Comparison of ENCODE assay signal across 27 cellular contexts in the genomic region with DNA sequence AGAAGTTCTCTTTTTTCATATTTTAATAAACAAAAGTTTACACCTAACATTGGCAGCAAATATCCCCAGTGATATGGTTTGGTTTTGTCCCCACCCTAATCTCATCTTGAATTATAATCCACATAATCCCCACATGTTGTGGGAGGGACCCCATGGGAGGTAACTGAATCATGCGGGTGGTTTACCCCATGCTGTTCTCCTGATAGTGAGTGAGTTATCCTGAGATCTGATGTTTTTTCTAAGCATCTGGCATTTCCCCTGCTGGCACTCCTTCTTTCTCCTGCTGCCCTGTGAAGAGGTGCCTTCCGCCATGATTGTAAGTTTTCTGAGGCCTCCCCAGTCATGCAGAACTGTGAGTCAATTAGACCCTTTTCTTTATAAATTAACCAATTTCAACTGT.
"Had no signal": no experiment of that assay in that cellular context is flagged by ENCODE, and none has a peak within 500 bp of the region (broad histone marks: within the 10 kb centered on the region; RNA-seq: fewer than 3 reads in every experiment).

No MANE protein-coding gene starts in this region.

- H3K36me3 ChIP-seq: neural progenitor cell, ovary, right lobe of liver, sigmoid colon, stomach, thoracic aorta, thyroid gland, tibial nerve, upper lobe of left lung, vagina had no signal

- H3K4me3 ChIP-seq: neural progenitor cell, ovary, psoas muscle, right lobe of liver, sigmoid colon, stomach, thoracic aorta, thyroid gland, tibial nerve, upper lobe of left lung, vagina had no signal

- H3K27me3 Mint-ChIP-seq: progenitor cell of endocrine pancreas; stimulated activated naive B cell treated with anti-CD40 and anti-IgM and Interleukin-4, amounts not matched to agents 10 μg/mL and 1 μg/mL and 100 μg/mL, for 72 hours; stimulated activated naive CD8-positive, alpha-beta T cell treated with anti-CD3 and anti-CD28 coated beads, Interleukin-15, Interleukin-2, amounts not matched to agents 100 ng/mL and 50 ng/mL, for 24 hours had no signal

- H3K4me1 ChIP-seq: neural progenitor cell, parathyroid adenoma, psoas muscle, right lobe of liver, sigmoid colon, stomach, thyroid gland, tibial nerve, upper lobe of left lung, vagina had no signal

- H3K27me3 ChIP-seq: neural progenitor cell, ovary, right lobe of liver, sigmoid colon, stomach, thyroid gland, tibial nerve, upper lobe of left lung, vagina had no signal

- H3K4me2 ChIP-seq: neural progenitor cell had no signal

- DNase-seq: occipital lobe; ovary; posterior cingulate gyrus; psoas muscle; right cardiac atrium; right lobe of liver; sigmoid colon; small intestine; stimulated activated CD4-positive, alpha-beta T cell treated with anti-CD3 and anti-CD28 coated beads, Interleukin-15, amount 100 ng/mL, for 24 hours; stimulated activated CD4-positive, alpha-beta T cell treated with anti-CD3 and anti-CD28 coated beads, Interleukin-2, amount 100 ng/mL, for 24 hours; stimulated activated CD4-positive, alpha-beta T cell treated with anti-CD3 and anti-CD28 coated beads, Interleukin-2, amount 100 ng/mL, for 48 hours; stimulated activated CD4-positive, alpha-beta T cell treated with anti-CD3 and anti-CD28 coated beads, Interleukin-4, amount 100 ng/mL, for 24 hours; stimulated activated naive B cell treated with anti-CD40 and anti-IgM and Interleukin-4, amounts not matched to agents 10 μg/mL and 1 μg/mL and 100 μg/mL, for 72 hours; stimulated activated naive CD4-positive, alpha-beta T cell treated with Interleukin-2 at 50 U/mL for 16 hours; stomach; thyroid gland; trophoblast cell; upper lobe of left lung had no signal

- H3K27ac ChIP-seq: neural progenitor cell, ovary, parathyroid adenoma, psoas muscle, right lobe of liver, sigmoid colon, stomach, thoracic aorta, thyroid gland, tibial nerve, upper lobe of left lung, vagina had no signal

- H3K36me3 Mint-ChIP-seq: neural progenitor cell; stimulated activated effector memory CD8-positive, alpha-beta T cell treated with anti-CD3 and anti-CD28 coated beads, Interleukin-12 subunit alpha, Interleukin-12 subunit beta, amount 100 ng/mL, for 72 hours; stimulated activated naive B cell treated with anti-CD40 and anti-IgM and Interleukin-4, amounts not matched to agents 10 μg/mL and 1 μg/mL and 100 μg/mL, for 72 hours had no signal

- H3K27ac Mint-ChIP-seq: nephron; neural progenitor cell; progenitor cell of endocrine pancreas; stimulated activated effector memory CD8-positive, alpha-beta T cell treated with anti-CD3 and anti-CD28 coated beads, Interleukin-12 subunit alpha, Interleukin-12 subunit beta, amount 100 ng/mL, for 72 hours; stimulated activated naive B cell treated with anti-CD40 and anti-IgM and Interleukin-4, amounts not matched to agents 10 μg/mL and 1 μg/mL and 100 μg/mL, for 72 hours; stimulated activated naive CD8-positive, alpha-beta T cell treated with anti-CD3 and anti-CD28 coated beads, Interleukin-15, Interleukin-2, amounts not matched to agents 100 ng/mL and 50 ng/mL, for 24 hours had no signal

- H3K4me1 Mint-ChIP-seq: nephron; neural progenitor cell; stimulated activated effector memory CD8-positive, alpha-beta T cell treated with anti-CD3 and anti-CD28 coated beads, Interleukin-12 subunit alpha, Interleukin-12 subunit beta, amount 100 ng/mL, for 72 hours; stimulated activated naive B cell treated with anti-CD40 and anti-IgM and Interleukin-4, amounts not matched to agents 10 μg/mL and 1 μg/mL and 100 μg/mL, for 72 hours had no signal

- H3K79me2 ChIP-seq: parathyroid adenoma had no signal

- H3K4me3 Mint-ChIP-seq: nephron; neural progenitor cell; stimulated activated effector memory CD8-positive, alpha-beta T cell treated with anti-CD3 and anti-CD28 coated beads, Interleukin-12 subunit alpha, Interleukin-12 subunit beta, amount 100 ng/mL, for 72 hours; stimulated activated naive B cell treated with anti-CD40 and anti-IgM and Interleukin-4, amounts not matched to agents 10 μg/mL and 1 μg/mL and 100 μg/mL, for 72 hours; stimulated activated naive CD8-positive, alpha-beta T cell treated with anti-CD3 and anti-CD28 coated beads, Interleukin-15, Interleukin-2, amounts not matched to agents 100 ng/mL and 50 ng/mL, for 24 hours had no signal

- H3K9ac ChIP-seq: neural progenitor cell, parathyroid adenoma had no signal

- H3K9me3 ChIP-seq: ovary, psoas muscle, right lobe of liver, sigmoid colon, thoracic aorta, thyroid gland, tibial nerve, upper lobe of left lung, vagina had no signal
